ENCODE assay signal across 10 cellular contexts in genomic region chr22:42994276-42994916, GRCh38. TPM values are rescaled to one million over a fixed set of nuclear protein-coding genes. Genes with fewer than 3 reads are reported as not detected.
DNase-seq lines count a peak whose midpoint lies in the region; ATAC-seq and TF ChIP-seq lines count a peak whose summit lies in the region.
"Had no signal": no experiment of that assay in that cellular context is flagged by ENCODE, and none has a peak within 500 bp of the region (broad histone marks: within the 10 kb centered on the region; RNA-seq: fewer than 3 reads in every experiment).

No MANE protein-coding gene starts in this region.

- peaks cover 4 to 17% of the 10 kb centered on the region in 2 experiments; a peak in 2 of 4 replicates for H3K4me1 ChIP-seq in SK-N-SH (ENCODE audit: control insufficient read depth in 1 of 2, insufficient read depth in 2 of 2, low read depth in 1 of 2, low read length in 1 of 2)
- peaks cover 3 to 12% of the 10 kb centered on the region in 2 donors for H3K4me1 ChIP-seq in aorta (ENCODE audit: control insufficient read depth in 1 of 2, insufficient read depth in 2 of 2, low read length in 2 of 2)

- H3K4me2 ChIP-seq in SK-N-SH: peak overlapping the region; percentile 65; the same call in 1 of the 2 replicates

- no peaks in the 10 kb centered on the region for H3K9me3 Mint-ChIP-seq in osteocyte (ENCODE audit: unreplicated experiment)

- H3K27ac ChIP-seq in SK-N-SH (ENCODE audit: low read depth in 2 of 2, low read length in 1 of 2): peak overlapping the region; percentile 30 to 72
- H3K27ac ChIP-seq in aorta (ENCODE audit: low read depth in 1 of 2, low read length in 2 of 2): peak overlapping the region; percentile 79 to 80

- no peak overlapping the region for H3K4me3 Mint-ChIP-seq in osteocyte (ENCODE audit: unreplicated experiment)

- H3K9me3 ChIP-seq in SK-N-SH (no peaks in the 10 kb centered on the region), aorta (ENCODE audit: control insufficient read depth, low read length) (no peaks in the 10 kb centered on the region)
- H3K9me3 ChIP-seq: mucosa of descending colon had no signal

- 100% methylated on average over 1 of the region's 12 CpGs for WGBS in SK-N-SH (ENCODE audit: low lambda C conversion rate)
- whole genome bisulfite sequencing in aorta, 2 donors: 50 to 56% methylated on average over 12 of the region's 12 CpGs

- no peak for TF ChIP-seq RAD21 in SK-N-SH (IDR thresholded peaks at IDR 0.05; ENCODE audit: low read length)

- no peaks in the 10 kb centered on the region for H3K9me2 ChIP-seq in SK-N-SH

- H3K27me3 ChIP-seq in SK-N-SH (ENCODE audit: insufficient read depth): no peaks in the 10 kb centered on the region
- H3K27me3 ChIP-seq in aorta (ENCODE audit: control insufficient read depth in 1 of 2, insufficient read depth in 2 of 2, low read length in 1 of 2): no peaks in the 10 kb centered on the region

- no peak overlapping the region for H2AFZ ChIP-seq in SK-N-SH (ENCODE audit: low read depth)

- H3K36me3 Mint-ChIP-seq in osteocyte (ENCODE audit: unreplicated experiment): peaks cover 6% of the 10 kb centered on the region

- TF ChIP-seq EP300 in SK-N-SH (IDR thresholded peaks at IDR 0.05; ENCODE audit: borderline replicate concordance in 1 of 2, low read depth in 1 of 2, low read length in 1 of 2): no peak

- peaks cover 78% of the 10 kb centered on the region for H3K79me2 ChIP-seq in SK-N-SH (ENCODE audit: insufficient read depth)

- H3K27me3 Mint-ChIP-seq in osteocyte (ENCODE audit: unreplicated experiment): no peaks in the 10 kb centered on the region

- no peaks in the 10 kb centered on the region for H3K36me3 ChIP-seq in SK-N-SH (replicated peaks in 1 of 2; ENCODE audit: control insufficient read depth in 1 of 2, insufficient read depth in 2 of 2, low read length in 1 of 2)
- H3K36me3 ChIP-seq in aorta (ENCODE audit: control insufficient read depth in 1 of 2, insufficient read depth in 2 of 2, low read length in 1 of 2): no peaks in the 10 kb centered on the region

- H3K4me3 ChIP-seq in SK-N-SH (ENCODE audit: low read depth in 2 of 2, low read length in 1 of 2) (no peak overlapping the region), fibroblast of the aortic adventitia (ENCODE audit: low read depth, low read length) (peak overlapping the region; percentile 60), aorta (ENCODE audit: low read length in 2 of 2) (peak overlapping the region; percentile 41 to 42)
- H3K4me3 ChIP-seq: mucosa of descending colon had no signal

- H3K9ac ChIP-seq in SK-N-SH: peak overlapping the region; percentile 18; the same call in 1 of the 2 replicates

- ATAC-seq in SK-N-SH treated with all-trans-retinoic acid at 6 μM for 48 hours: no peak
- ATAC-seq in aorta (ENCODE audit: low FRiP score): peak; percentile 1

- DNase-seq in SK-N-SH (no peak), fibroblast of the aortic adventitia (ENCODE audit: low read depth) (no peak), osteocyte (ENCODE audit: extremely low spot score, unreplicated experiment) (no peak), aorta (peak in 1 of 2 donors; percentile 62), NCI-H524 (lab: John Stamatoyannopoulos, UW) (no peak), UCSD-AML1 (lab: John Stamatoyannopoulos, UW; ENCODE audit: unreplicated experiment) (no peak)
- no peak for DNase-seq in stimulated activated CD4-positive, alpha-beta T cell treated with anti-CD3 and anti-CD28 coated beads, Interleukin-4, amount 100 ng/mL, for 4 hours
- DNase-seq: NK-92 treated with Interleukin-12 subunit alpha and Interleukin-12 subunit beta, amount 100 ng/mL, for 24 hours had no signal

- intact Hi-C loops in aorta (cut with DNase I): loop anchor here (5.0 kb wide), 2 partner anchors 57 to 87 kb away; no protein-coding TSS in a partner anchor

- peak overlapping the region; percentile 96 for H3K27ac Mint-ChIP-seq in osteocyte (ENCODE audit: unreplicated experiment)

- POLR2A ChIA-PET in SK-N-SH (lab: Yijun Ruan, JAX): no interaction called here

- CTCF ChIA-PET in SK-N-SH (lab: Yijun Ruan, JAX): no interaction called here

- H3F3A ChIP-seq in SK-N-SH (replicated peaks; ENCODE audit: insufficient read depth): peaks cover 16% of the 10 kb centered on the region

- TF ChIP-seq CTCF in SK-N-SH (IDR thresholded peaks at IDR 0.05) (no peak), fibroblast of the aortic adventitia (IDR thresholded peaks at IDR 0.05; ENCODE audit: insufficient read depth, low read length) (no peak), osteocyte (IDR thresholded peaks at IDR 0.05) (no peak)

- peaks cover 69% of the 10 kb centered on the region for H3K4me1 Mint-ChIP-seq in osteocyte (ENCODE audit: unreplicated experiment)

- H4K20me1 ChIP-seq in SK-N-SH (ENCODE audit: insufficient read depth): peaks cover 7% of the 10 kb centered on the region

TF ChIP-seq in SK-N-SH, 30 proteins besides CTCF, POLR2A, EP300 and RAD21 (continues in another document):
- TF ChIP-seq FOSL2 (IDR thresholded peaks at IDR 0.05; ENCODE audit: borderline replicate concordance, low read depth) (no peak), GATA2 (CRISPR knock-in tag; IDR thresholded peaks at IDR 0.05) (no peak), MEF2A (IDR thresholded peaks at IDR 0.05; ENCODE audit: borderline replicate concordance, low read depth) (no peak), SIN3A (IDR thresholded peaks at IDR 0.05; ENCODE audit: borderline replicate concordance, low read depth, low read length) (no peak), TAF1 (IDR thresholded peaks at IDR 0.05; ENCODE audit: borderline replicate concordance, low read depth, low read length) (no peak), USF2 (IDR thresholded peaks at IDR 0.05; ENCODE audit: borderline replicate concordance, low read depth, low read length) (no peak), GABPA (IDR thresholded peaks at IDR 0.05; ENCODE audit: low read depth) (no peak), CHD2 (IDR thresholded peaks at IDR 0.05; ENCODE audit: low read length, partially characterized antibody) (no peak), RCOR1 (IDR thresholded peaks at IDR 0.05; ENCODE audit: low read length) (no peak), USF1 (IDR thresholded peaks at IDR 0.05; ENCODE audit: borderline replicate concordance, low read depth) (no peak), JUND (IDR thresholded peaks at IDR 0.05) (no peak), YY1 (IDR thresholded peaks at IDR 0.05; ENCODE audit: low read depth) (no peak)

TF ChIP-seq in SK-N-SH treated with all-trans-retinoic acid at 6 μM for 48 hours, 23 proteins besides CTCF, POLR2A, EP300 and RAD21 (continues in another document):
- TF ChIP-seq RARB (CRISPR knock-in tag; IDR thresholded peaks at IDR 0.05) (no peak), POU6F1 (CRISPR knock-in tag; IDR thresholded peaks at IDR 0.05; ENCODE audit: borderline replicate concordance, low read depth) (no peak), ZFP3 (CRISPR knock-in tag; IDR thresholded peaks at IDR 0.05) (no peak), SNAI2 (CRISPR knock-in tag; IDR thresholded peaks at IDR 0.05) (no peak), ZNF8 (CRISPR knock-in tag; IDR thresholded peaks at IDR 0.05) (no peak), ZNF565 (CRISPR knock-in tag; conservative IDR thresholded peaks at IDR 0.05; ENCODE audit: low read depth) (no peak), GLIS3 (CRISPR knock-in tag; IDR thresholded peaks at IDR 0.05) (no peak), PATZ1 (CRISPR knock-in tag; IDR thresholded peaks at IDR 0.05; ENCODE audit: borderline replicate concordance) (no peak), TCF4 (CRISPR knock-in tag; IDR thresholded peaks at IDR 0.05; ENCODE audit: borderline replicate concordance) (no peak)

RNA-seq across cellular contexts. Expression of gene PACSIN2, which starts 20.6 kb away (rescaled TPM):
- polyA plus RNA-seq in SK-N-SH (2012; rRNA removed): 60.5 and 63.1 TPM in 2 replicates
- polyA plus RNA-seq in SK-N-SH (2012; cell fraction: cytosol; rRNA removed): 42.5 and 51.5 TPM in 2 replicates
- polyA plus RNA-seq in SK-N-SH (2012; cell fraction: nucleus; rRNA removed): 53.0 and 54.4 TPM in 2 replicates
- total RNA-seq in fibroblast of the aortic adventitia (ENCODE audit: low replicate concordance): 35.2 and 48.3 TPM in 2 replicates
- total RNA-seq in osteocyte: 51.0 and 51.7 TPM in 2 replicates
- total RNA-seq in aorta: 100 to 1,000 TPM in 1 of 2 donors, 10 to 100 TPM in 1; 59.1 to 127 TPM
- polyA plus RNA-seq in aorta: 100 to 1,000 TPM in 1 of 2 donors, 10 to 100 TPM in 1; 50.5 to 110 TPM

Comparison
In these comparisons a context has a peak if more than half of its experiments do, and no peak if none do; other contexts are left out.
1. H3K4me3 ChIP-seq: peak in fibroblast of the aortic adventitia (single experiment) and aorta (2 of 2); none in SK-N-SH (0 of 2).